17 cellular contexts compared by ENCODE assay signal in the genomic region with DNA sequence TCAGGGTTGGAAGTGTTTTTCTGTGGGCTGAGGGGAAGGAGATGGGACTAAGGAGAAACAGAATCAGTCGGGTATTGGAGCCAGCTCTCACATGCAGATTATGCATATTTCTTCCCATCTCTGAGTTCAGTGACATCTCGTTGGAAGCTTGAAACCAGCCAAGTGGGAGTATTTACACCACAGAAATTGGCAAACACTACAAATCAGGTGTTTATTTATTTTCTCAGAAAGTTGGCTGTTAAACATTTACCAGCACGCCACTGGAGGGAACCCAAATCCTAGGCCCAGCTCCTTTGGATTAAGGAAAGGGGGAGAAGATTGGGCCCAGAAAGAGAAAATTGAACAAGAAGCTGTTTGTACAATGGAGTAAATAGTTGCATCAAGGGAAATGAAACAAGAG.
A peak's percentile ranks its signal among the peaks of the same experiment; 100 is the strongest.
DNase-seq lines count a peak whose midpoint lies in the region; FAIRE-seq and TF ChIP-seq lines count a peak whose summit lies in the region.
"Had no signal": no experiment of that assay in that cellular context is flagged by ENCODE, and none has a peak within 500 bp of the region (broad histone marks: within the 10 kb centered on the region; RNA-seq: fewer than 3 reads in every experiment).

No MANE protein-coding gene starts in this region.

- H3K9me3 Mint-ChIP-seq in neural crest cell = no peaks in the 10 kb centered on the region
- H3K9me3 Mint-ChIP-seq: CD4-positive, alpha-beta T cell had no signal

- POLR2A ChIA-PET in HEK293 (lab: Yijun Ruan, JAX) = no interaction called here

- H3K4me3 ChIP-seq in HEK293 (ENCODE audit: low read depth, low read length) = no peak overlapping the region
- H3K4me3 ChIP-seq in MG63 = no peak overlapping the region
- H3K4me3 ChIP-seq in mammary epithelial cell (replicated peaks in 1 of 3; ENCODE audit: insufficient read depth in 1 of 3, low read depth in 2 of 3, low read length in 3 of 3) = no peak overlapping the region

- CTCF ChIA-PET in HEK293 (lab: Yijun Ruan, JAX) (interaction anchor here (0.6 kb wide), 1 partner anchor 12 kb away, joined by 4 read pairs; no protein-coding TSS in a partner anchor), mammary epithelial cell (lab: Charles Lee; ENCODE audit: low non-redundant PET) (no interaction called here)

- no TSS peak for BruUV-seq in mammary epithelial cell (replicated peaks; lab: Mats Ljungman, UMichigan)

- H3K27me3 Mint-ChIP-seq in neural crest cell (ENCODE audit: low read depth) = peaks cover 8% of the 10 kb centered on the region
- H3K27me3 Mint-ChIP-seq: CD4-positive, alpha-beta T cell had no signal

- no peaks in the 10 kb centered on the region for H3K79me2 ChIP-seq in mammary epithelial cell (ENCODE audit: insufficient read depth, low read length)

- H3K9me3 ChIP-seq in HEK293 (ENCODE audit: control insufficient read depth, insufficient read depth, low read depth, low read length) (no peaks in the 10 kb centered on the region), MG63 (no peaks in the 10 kb centered on the region), mammary epithelial cell (replicated peaks; ENCODE audit: insufficient read depth, low read length) (no peaks in the 10 kb centered on the region)
- H3K9me3 ChIP-seq: BE2C, Caco-2 had no signal

- dilution Hi-C loops in mammary epithelial cell (cut with HindIII; ENCODE audit: low sequenced_read_pairs) = no loop called here

- no peaks in the 10 kb centered on the region for H3K4me1 ChIP-seq in HEK293 (ENCODE audit: control insufficient read depth, insufficient read depth, low read length)
- H3K4me1 ChIP-seq in mammary epithelial cell (ENCODE audit: insufficient read depth, low read length) = peaks cover 21% of the 10 kb centered on the region
- H3K4me1 ChIP-seq: BE2C, Caco-2 had no signal

- H3K4me3 Mint-ChIP-seq in neural crest cell = no peak overlapping the region
- H3K4me3 Mint-ChIP-seq: CD4-positive, alpha-beta T cell had no signal

- no peaks in the 10 kb centered on the region for H3K4me1 Mint-ChIP-seq in neural crest cell

- H4K20me1 ChIP-seq in mammary epithelial cell (ENCODE audit: insufficient read depth, low read length) = no peaks in the 10 kb centered on the region

- WGBS in mammary epithelial cell (ENCODE audit: low coverage, missing lambda C conversion rate) = 89% methylated on average over 3 of the region's 3 CpGs

- no peaks in the 10 kb centered on the region for H3K36me3 Mint-ChIP-seq in neural crest cell (ENCODE audit: low read depth)

- H3K27ac ChIP-seq in HEK293 (ENCODE audit: extremely low read depth, low read depth, low read length) (no peak overlapping the region), mammary epithelial cell (ENCODE audit: insufficient read depth, low read depth, low read length) (no peak overlapping the region)
- H3K27ac ChIP-seq: C4-2B had no signal

- in situ Hi-C loops in mammary epithelial cell (cut with MboI; ENCODE audit: low sequenced_read_pairs in 2 of 2) = no loop called here

- H3K27ac Mint-ChIP-seq in neural crest cell (ENCODE audit: unreplicated experiment) = peak overlapping the region; percentile 14
- H3K27ac Mint-ChIP-seq: CD4-positive, alpha-beta T cell had no signal

- FAIRE-seq in RCC 7860 (lab: Jason Lieb, UNC) = no peak
- FAIRE-seq: A204.1, D721Med had no signal

- DNase-seq in MG63 = peak; percentile 55
- DNase-seq in mammary epithelial cell = no peak
- no peak for DNase-seq in neural crest cell (ENCODE audit: low read depth, low spot score)
- DNase-seq in RCC 7860 (ENCODE audit: low spot score) = no peak
- no peak for DNase-seq in NCI-H1694 (lab: John Stamatoyannopoulos, UW)
- DNase-seq in NCI-H774 (lab: John Stamatoyannopoulos, UW) = no peak
- DNase-seq: ACHN; BE2C; Caco-2; CD4-positive, alpha-beta T cell; GF-D8; GOT3; H7 had no signal

- H2AFZ ChIP-seq in mammary epithelial cell (ENCODE audit: low read depth, low read length) = peak overlapping the region; percentile 45

- TF ChIP-seq CTCF in HEK293 (tag by site-specific recombination; IDR thresholded peaks at IDR 0.05) (no peak), mammary epithelial cell (conservative IDR thresholded peaks at IDR 0.05 in 1 of 2, IDR thresholded peaks at IDR 0.05 in 1 of 2; ENCODE audit: extremely low read depth in 1 of 2, insufficient read depth in 1 of 2, low read depth in 1 of 2, low read length in 2 of 2) (no peak), neural crest cell (conservative IDR thresholded peaks at IDR 0.05) (no peak)

- H3K36me3 ChIP-seq in HEK293 (ENCODE audit: control insufficient read depth in 2 of 2, insufficient read depth in 1 of 2, low read length in 2 of 2) (no peaks in the 10 kb centered on the region), MG63 (no peaks in the 10 kb centered on the region), mammary epithelial cell (ENCODE audit: insufficient read depth, low read length) (no peaks in the 10 kb centered on the region)
- H3K36me3 ChIP-seq: BE2C had no signal

- intact Hi-C loops in mammary epithelial cell (cut with micrococcal nuclease) = loop anchor here (2.0 kb wide), 1 partner anchor 35 kb away; no protein-coding TSS in a partner anchor

- H3K27me3 ChIP-seq in MG63 = no peaks in the 10 kb centered on the region
- no peaks in the 10 kb centered on the region for H3K27me3 ChIP-seq in mammary epithelial cell (ENCODE audit: insufficient read depth, low read length)
- H3K27me3 ChIP-seq: BE2C had no signal

- no peak overlapping the region for H3K9ac ChIP-seq in mammary epithelial cell (ENCODE audit: insufficient read depth, low read length)

- H3K4me2 ChIP-seq in mammary epithelial cell (ENCODE audit: insufficient read depth, low read depth, low read length) = peak overlapping the region; percentile 40

TF ChIP-seq in HEK293, 187 proteins besides CTCF, POLR2A, EP300 and RAD21:
- TF ChIP-seq GFI1B (tag by site-specific recombination; IDR thresholded peaks at IDR 0.05) = no peak
- TF ChIP-seq ZNF112 (tag by site-specific recombination; IDR thresholded peaks at IDR 0.05) = peak; percentile 87
- no peak for TF ChIP-seq ZNF10 (tag by site-specific recombination; IDR thresholded peaks at IDR 0.05)
